8 cellular contexts compared by ENCODE assay signal in the genomic region with DNA sequence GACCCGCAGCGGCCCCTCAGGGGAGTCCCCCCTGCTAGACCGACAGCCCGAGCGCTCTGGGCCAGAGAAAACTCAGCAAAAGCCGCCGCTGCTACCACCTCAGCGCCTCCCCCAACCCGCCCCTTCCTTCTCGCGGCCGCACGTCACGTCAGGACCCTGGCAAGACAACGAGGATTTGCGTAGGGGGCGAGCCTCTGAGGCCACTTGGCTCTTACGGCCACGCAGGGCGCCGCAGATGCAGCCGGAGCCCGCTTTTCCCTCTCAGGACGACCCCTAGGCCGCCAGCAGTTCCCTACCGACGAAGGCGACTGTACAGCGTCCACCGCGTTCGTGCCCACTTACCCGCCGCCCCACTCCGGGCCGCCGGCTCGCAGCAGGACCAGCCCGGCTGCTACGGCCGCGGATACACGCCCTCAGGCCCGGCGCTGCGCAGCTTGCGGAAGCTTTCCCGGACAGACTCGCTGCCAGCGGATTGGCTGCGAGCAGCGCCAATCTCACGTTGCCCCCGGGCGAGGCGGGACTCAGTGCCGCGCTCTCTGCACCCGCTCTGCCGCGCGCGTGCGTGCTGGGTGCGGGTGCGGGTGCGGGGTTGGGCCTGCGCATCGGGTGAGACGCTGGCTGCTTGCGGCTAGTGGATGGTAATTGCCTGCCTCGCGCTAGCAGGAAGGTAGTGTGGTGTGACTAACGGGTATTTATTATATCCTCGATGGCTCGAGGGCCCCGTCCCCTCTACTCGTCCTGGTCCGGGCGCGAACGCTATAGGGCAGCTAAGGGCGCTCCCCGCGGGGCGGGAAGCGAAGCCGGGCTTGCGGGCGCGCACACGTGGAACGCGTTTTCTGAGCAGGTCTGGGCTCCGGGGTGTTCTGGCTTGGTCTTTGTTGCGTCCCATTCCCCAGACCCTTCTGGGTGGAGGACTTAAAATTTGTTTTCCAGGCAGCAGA. TPM values are rescaled to one million over a fixed set of nuclear protein-coding genes. Genes with fewer than 3 reads are reported as not detected.
DNase-seq lines count a peak whose midpoint lies in the region; ATAC-seq lines count a peak whose summit lies in the region.

A gene with protein sequence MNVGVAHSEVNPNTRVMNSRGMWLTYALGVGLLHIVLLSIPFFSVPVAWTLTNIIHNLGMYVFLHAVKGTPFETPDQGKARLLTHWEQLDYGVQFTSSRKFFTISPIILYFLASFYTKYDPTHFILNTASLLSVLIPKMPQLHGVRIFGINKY (minus strand): TSS at position 413 of the 941 bp plus-strand sequence. CDS start 1,744 bp downstream, outside the sequence.
A gene (plus strand): TSS at position 524 of the 941 bp plus-strand sequence. CDS start 7,360 bp downstream, outside the sequence.

- peak; percentile 91 for ATAC-seq in GM21390 (IDR thresholded peaks at IDR 0.05; ENCODE audit: unreplicated experiment)
- ATAC-seq in effector memory CD8-positive, alpha-beta T cell (replicated peaks) = peak; percentile 84
- ATAC-seq in memory B cell (ENCODE audit: low read depth) = peak; percentile 86

- DNase-seq in Caki2 (ENCODE audit: low read depth) (peak; percentile 96), HUDEP-2 (lab: John Stamatoyannopoulos, UW; ENCODE audit: unreplicated experiment in 76 of 76) (peak; percentile 39 to 96 (median 89)), NOMO-1 treated with dmso at 0.1 percent for 144 hours (lab: John Stamatoyannopoulos, UW; ENCODE audit: unreplicated experiment) (peak; percentile 88), memory B cell (ENCODE audit: low spot score in 2 of 2) (peak; percentile 92 to 95)
- DNase-seq in activated CD8-positive, alpha-beta memory T cell treated with anti-CD3 and anti-CD28 coated beads for 48 hours (ENCODE audit: low read depth in 2 of 3, low spot score in 2 of 3) = peak; percentile 82 to 90 (median 87)
- peak; percentile 92 to 94 (median 93) for DNase-seq in effector memory CD8-positive, alpha-beta T cell
- peak; percentile 89 for DNase-seq in stimulated activated CD8-positive, alpha-beta memory T cell treated with anti-CD3 and anti-CD28 coated beads, Interleukin-12 subunit alpha, Interleukin-12 subunit beta, amount 100 ng/mL, for 1 hour (ENCODE audit: low read depth)

- H3K27me3 Mint-ChIP-seq in effector memory CD8-positive, alpha-beta T cell = no peaks in the 10 kb centered on the region
- H3K27me3 Mint-ChIP-seq in memory B cell = no peaks in the 10 kb centered on the region

- H3K27ac Mint-ChIP-seq in effector memory CD8-positive, alpha-beta T cell = peak within 1 kb of the TSS; percentile 96
- peak within 1 kb of the TSS; percentile 92 for H3K27ac Mint-ChIP-seq in memory B cell

- H3K4me1 Mint-ChIP-seq in effector memory CD8-positive, alpha-beta T cell (ENCODE audit: low read depth in 2 of 2) = peaks cover 28 to 51% of the 10 kb centered on the region in 2 donors
- peaks cover 35% of the 10 kb centered on the region for H3K4me1 Mint-ChIP-seq in memory B cell

- peaks cover 49% of the 10 kb centered on the region for H3K36me3 Mint-ChIP-seq in effector memory CD8-positive, alpha-beta T cell (ENCODE audit: insufficient read depth)
- peaks cover 28% of the 10 kb centered on the region for H3K36me3 Mint-ChIP-seq in memory B cell

- in situ Hi-C loops in Caki2 (cut with HindIII; ENCODE audit: low pct_unique_long_range_greater_than_20kb, low sequenced_read_pairs) = no loop called here

- no peaks in the 10 kb centered on the region for H3K9me3 Mint-ChIP-seq in effector memory CD8-positive, alpha-beta T cell
- H3K9me3 Mint-ChIP-seq in memory B cell = no peaks in the 10 kb centered on the region

- peak within 1 kb of the TSS; percentile 88 to 90 for H3K4me3 Mint-ChIP-seq in effector memory CD8-positive, alpha-beta T cell
- peak within 1 kb of the TSS; percentile 92 for H3K4me3 Mint-ChIP-seq in memory B cell

RNA-seq across cellular contexts. Expression of the first gene that starts in this region (rescaled TPM):
- total RNA-seq in Caki2 (2014; rRNA removed; shearing (Covaris generic); ENCODE audit: low replicate concordance) = 33.8 and 39.8 TPM in 2 replicates

RNA-seq across cellular contexts. Expression of the second gene that starts in this region (rescaled TPM):
- total RNA-seq in Caki2 (2014; rRNA removed; shearing (Covaris generic); ENCODE audit: low replicate concordance) = 11.1 and 19.2 TPM in 2 replicates

Comparison
In these comparisons a context has a peak if more than half of its experiments do, and no peak if none do; other contexts are left out.
1. Peak in every context shown above with its lines: DNase-seq and ATAC-seq.